In genomic region chr11:14902650-14903350, GRCh38 we compare ENCODE assay signal across 14 cellular contexts. TPM values are rescaled to one million over a fixed set of nuclear protein-coding genes. Genes with fewer than 3 reads are reported as not detected.
DNase-seq lines count a peak whose midpoint lies in the region; ATAC-seq, FAIRE-seq and TF ChIP-seq lines count a peak whose summit lies in the region.
"Had no signal": no experiment of that assay in that cellular context is flagged by ENCODE, and none has a peak within 500 bp of the region (broad histone marks: within the 10 kb centered on the region; RNA-seq: fewer than 3 reads in every experiment).

No MANE protein-coding gene starts in this region.

- H3K4me3 Mint-ChIP-seq in T-cell = no peak overlapping the region
- H3K4me3 Mint-ChIP-seq: nephron; stimulated activated naive CD8-positive, alpha-beta T cell treated with anti-CD3 and anti-CD28 coated beads, Interleukin-15, amount 100 ng/mL, for 72 hours had no signal

- peaks cover 31 to 37% (median 36%) of the 10 kb centered on the region in 3 donors for H3K4me1 Mint-ChIP-seq in T-cell
- H3K4me1 Mint-ChIP-seq: nephron had no signal

- H3K4me1 ChIP-seq in osteoblast (ENCODE audit: insufficient read depth, low read length) = peaks cover 4% of the 10 kb centered on the region

- TF ChIP-seq CTCF in epithelial cell of proximal tubule (conservative IDR thresholded peaks at IDR 0.05; ENCODE audit: low read depth, low read length) (no peak), osteoblast (IDR thresholded peaks at IDR 0.05; ENCODE audit: extremely low read depth, low read depth, low read length) (no peak), D721Med (IDR thresholded peaks at IDR 0.05; ENCODE audit: insufficient read depth, missing control alignments) (no peak)

- no peaks in the 10 kb centered on the region for H3K27me3 Mint-ChIP-seq in T-cell
- H3K27me3 Mint-ChIP-seq: stimulated activated naive CD8-positive, alpha-beta T cell treated with anti-CD3 and anti-CD28 coated beads, Interleukin-15, amount 100 ng/mL, for 72 hours had no signal

- no peak overlapping the region for H3K27ac ChIP-seq in osteoblast (ENCODE audit: low read depth, low read length)
- H3K27ac ChIP-seq: left lung had no signal

- no peaks in the 10 kb centered on the region for H3K36me3 Mint-ChIP-seq in T-cell

- CTCF ChIA-PET in T-cell (lab: Charles Lee) = interaction anchor here (0.5 to 1.3 kb wide), 5 partner anchors 10 to 383 kb away, joined by 3 to 7 read pairs (median 3); partner anchors contain the start of genes CYP2R1 (in 2 of the 2) and PSMA1 (in 1 of the 2)

- ATAC-seq in T-cell (replicated peaks in 1 of 4) = no peak
- ATAC-seq: left lung; stimulated activated naive CD8-positive, alpha-beta T cell treated with anti-CD3 and anti-CD28 coated beads, Interleukin-15, amount 100 ng/mL, for 72 hours had no signal

- no peak overlapping the region for H3K4me2 ChIP-seq in osteoblast (ENCODE audit: insufficient read depth, low read length)

- H2AFZ ChIP-seq in osteoblast (ENCODE audit: low read length) = no peak overlapping the region

- H3K79me2 ChIP-seq in osteoblast (ENCODE audit: insufficient read depth, low read length) = no peaks in the 10 kb centered on the region

- H3K4me3 ChIP-seq in epithelial cell of proximal tubule (ENCODE audit: low read depth, low read length) = no peak overlapping the region
- no peak overlapping the region for H3K4me3 ChIP-seq in osteoblast (ENCODE audit: insufficient read depth, low read length)
- H3K4me3 ChIP-seq: left lung had no signal

- H3K9me3 ChIP-seq in osteoblast (ENCODE audit: low read depth, low read length) = no peaks in the 10 kb centered on the region
- H3K9me3 ChIP-seq: left lung had no signal

- no peaks in the 10 kb centered on the region for H4K20me1 ChIP-seq in osteoblast (ENCODE audit: insufficient read depth, low read length)

- no peaks in the 10 kb centered on the region for H3K9me3 Mint-ChIP-seq in T-cell
- H3K9me3 Mint-ChIP-seq: nephron; stimulated activated naive CD8-positive, alpha-beta T cell treated with anti-CD3 and anti-CD28 coated beads, Interleukin-15, amount 100 ng/mL, for 72 hours had no signal

- POLR2A ChIA-PET in T-cell (lab: Charles Lee) = interaction anchor here in 1 of 2 donors (1.2 kb wide), 1 partner anchor 11 kb away, joined by 5 read pairs; the partner anchor contains the start of gene CYP2R1

- FAIRE-seq in D721Med (lab: Jason Lieb, UNC) = no peak

- peak; percentile 38 for DNase-seq in GM04504 (ENCODE audit: low read depth)
- DNase-seq in RKO (ENCODE audit: low spot score) = peak; percentile 71
- DNase-seq in epithelial cell of proximal tubule (ENCODE audit: low read depth) = peak; percentile 64
- DNase-seq in osteoblast (ENCODE audit: insufficient read length, low spot score, missing footprints) = peak; percentile 75
- no peak for DNase-seq in T-cell
- no peak for DNase-seq in activated CD8-positive, alpha-beta memory T cell treated with anti-CD3 and anti-CD28 coated beads for 24 hours
- DNase-seq in D721Med (ENCODE audit: insufficient read length, low spot score) = no peak
- DNase-seq: activated CD4-positive, CD25-positive, alpha-beta regulatory T cell; GDM1; left lung; NCI-H1930; NK-92 treated with Interleukin-12 subunit alpha and Interleukin-12 subunit beta, amount 100 ng/mL, for 24 hours; stimulated activated naive CD8-positive, alpha-beta T cell treated with anti-CD3 and anti-CD28 coated beads, Interleukin-15, amount 100 ng/mL, for 72 hours had no signal

- no peak overlapping the region for H3K27ac Mint-ChIP-seq in T-cell
- H3K27ac Mint-ChIP-seq: nephron; stimulated activated naive CD8-positive, alpha-beta T cell treated with anti-CD3 and anti-CD28 coated beads, Interleukin-15, amount 100 ng/mL, for 72 hours had no signal

- H3K36me3 ChIP-seq in osteoblast (ENCODE audit: insufficient read depth, low read length) = no peaks in the 10 kb centered on the region
- H3K36me3 ChIP-seq: left lung had no signal

- H3K27me3 ChIP-seq in osteoblast (ENCODE audit: insufficient read depth, low read length) = no peaks in the 10 kb centered on the region
- H3K27me3 ChIP-seq: left lung had no signal

RNA-seq across cellular contexts. Expression of gene CYP2R1, which starts 10.8 kb away (rescaled TPM):
- total RNA-seq in epithelial cell of proximal tubule (6.2 and 9.8 TPM in 2 replicates), osteoblast (12.7 and 16.8 TPM in 2 replicates), T-cell (10 to 100 TPM; 17.9 to 23.3 (median 19.1) TPM)

Comparison
In these comparisons a context has a peak if more than half of its experiments do, and no peak if none do; other contexts are left out.
1. DNase-seq: peak in GM04504 (single experiment), RKO (single experiment), epithelial cell of proximal tubule (single experiment) and osteoblast (single experiment); none in T-cell (0 of 34), activated CD8-positive, alpha-beta memory T cell treated with anti-CD3 and anti-CD28 coated beads for 24 hours (single experiment) and D721Med (single experiment).